ENCODE assay signal across 8 cellular contexts in the genomic region with DNA sequence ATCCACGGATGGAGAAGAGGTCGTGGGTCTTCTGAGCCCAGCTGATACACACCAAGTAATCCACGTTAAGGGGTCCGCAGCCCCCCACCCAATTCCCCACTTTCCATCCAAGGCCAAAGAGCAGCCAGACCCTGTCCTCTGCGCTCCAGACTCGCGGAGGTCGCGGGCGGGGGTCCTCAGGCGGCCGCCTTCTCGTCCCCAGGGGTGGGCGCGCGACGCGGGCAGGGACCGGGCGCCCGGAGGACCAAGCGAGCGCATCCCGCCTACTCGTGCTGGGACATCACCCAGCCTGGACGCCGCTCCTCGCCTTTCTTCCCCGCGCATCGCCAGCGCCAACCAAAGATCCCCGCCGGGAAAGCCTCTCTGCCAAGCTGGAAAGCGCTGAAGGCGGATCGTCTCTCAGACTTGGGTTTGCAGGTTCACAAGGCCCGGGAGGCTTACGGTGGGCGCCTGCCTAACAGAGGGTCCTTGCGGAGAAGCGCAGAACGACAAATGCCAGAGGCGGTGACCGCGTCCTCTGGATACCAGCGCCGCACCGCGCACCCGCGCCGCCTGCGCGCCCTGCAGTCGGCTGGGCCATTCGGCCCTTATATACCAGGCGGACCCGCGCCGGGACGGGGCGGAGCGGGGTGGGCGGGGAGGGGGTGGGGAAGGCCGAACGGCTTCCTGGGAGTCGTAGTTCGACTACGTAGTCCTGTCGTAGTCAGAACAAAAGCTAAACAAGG.
DNase-seq lines count a peak whose midpoint lies in the region; ATAC-seq and TF ChIP-seq lines count a peak whose summit lies in the region.

No MANE protein-coding gene starts in this region.

- no peak for TF ChIP-seq POLR2A in lower leg skin (IDR thresholded peaks at IDR 0.05)

- no peaks in the 10 kb centered on the region for H3K36me3 ChIP-seq in duodenal mucosa (ENCODE audit: control insufficient read depth in 1 of 2, insufficient read depth in 2 of 2, low read length in 2 of 2)

- peak overlapping the region; percentile 3 for H3K27ac ChIP-seq in duodenal mucosa (ENCODE audit: low read depth, low read length)

- in situ Hi-C loops in G401 (cut with HindIII; ENCODE audit: low sequenced_read_pairs): no loop called here

- CTCF ChIA-PET in HEK293T (lab: Yijun Ruan, JAX): interaction anchor here (1.0 to 1.4 kb wide), 3 partner anchors 11 to 35 kb away, joined by 3 to 4 read pairs (median 3); no protein-coding TSS in a partner anchor

- H3K27me3 ChIP-seq in duodenal mucosa (ENCODE audit: control insufficient read depth in 1 of 2, insufficient read depth in 2 of 2, low read length in 2 of 2): peaks cover 0 to 4% of the 10 kb centered on the region in 2 donors

- no peaks in the 10 kb centered on the region for H3K9me3 ChIP-seq in duodenal mucosa (ENCODE audit: control insufficient read depth in 1 of 2, low read length in 2 of 2)

- POLR2A ChIA-PET in HEK293T (lab: Yijun Ruan, JAX): interaction anchor here (0.6 to 2.2 kb wide), 8 partner anchors 10 to 32 kb away, joined by 3 to 15 read pairs (median 4); no protein-coding TSS in a partner anchor

- H3K4me3 ChIP-seq in duodenal mucosa (ENCODE audit: low read depth in 1 of 2, low read length in 2 of 2) (peak overlapping the region; percentile 79 to 90), lower leg skin (ENCODE audit: low read depth, poor library complexity, severe bottlenecking) (peak overlapping the region; percentile 51)

- intact Hi-C loops in lower leg skin (cut with DNase I; ENCODE audit: low total_unique reads): no loop called here

- DNase-seq in G401 (ENCODE audit: low spot score) (peak; percentile 88), HEK293T (ENCODE audit: extremely low spot score) (peak; percentile 96), NCI-H2107 (lab: John Stamatoyannopoulos, UW) (peak; percentile 65), lower leg skin (ENCODE audit: low spot score in 2 of 2) (peak; percentile 46 to 88)
- peak; percentile 67 for DNase-seq in activated CD4-positive, alpha-beta T cell treated with anti-CD3 and anti-CD28 coated beads for 48 hours
- peak; percentile 31 for DNase-seq in stimulated activated CD4-positive, alpha-beta T cell treated with anti-CD3 and anti-CD28 coated beads, Interleukin-4, amount 100 ng/mL, for 1 hour

- H3K9ac ChIP-seq in duodenal mucosa (ENCODE audit: low read depth in 1 of 2, low read length in 2 of 2): peak overlapping the region; percentile 77 to 89

- TF ChIP-seq CTCF in lower leg skin (IDR thresholded peaks at IDR 0.05): no peak

- peaks cover 22 to 27% of the 10 kb centered on the region in 2 donors for H3K4me1 ChIP-seq in duodenal mucosa (ENCODE audit: control insufficient read depth in 1 of 2, insufficient read depth in 2 of 2, low read length in 2 of 2)

- no peak for ATAC-seq in GM19455 (IDR thresholded peaks at IDR 0.05; ENCODE audit: unreplicated experiment)

- 0 to 1% methylated on average over 37 to 54 of the region's 71 CpGs for WGBS in lower leg skin, 2 donors

TF ChIP-seq in HEK293T, 16 proteins besides CTCF, POLR2A, EP300 and RAD21:
- TF ChIP-seq FOXK2 (IDR thresholded peaks at IDR 0.05): no peak
- TF ChIP-seq ARNT (IDR thresholded peaks at IDR 0.05): no peak
- no peak for TF ChIP-seq BHLHE40 (IDR thresholded peaks at IDR 0.05; ENCODE audit: borderline replicate concordance)
- no peak for TF ChIP-seq NFRKB (IDR thresholded peaks at IDR 0.05)
- TF ChIP-seq SUZ12 (IDR thresholded peaks at IDR 0.05): no peak
- no peak for TF ChIP-seq ZNF384 (IDR thresholded peaks at IDR 0.05)
- TF ChIP-seq L3MBTL2 (conservative IDR thresholded peaks at IDR 0.05): peak; percentile 24; the same call in 1 of the 2 replicates
- no peak for TF ChIP-seq LEF1 (IDR thresholded peaks at IDR 0.05; ENCODE audit: borderline replicate concordance)
- no peak for TF ChIP-seq FOXA1 (IDR thresholded peaks at IDR 0.05)
- no peak for TF ChIP-seq TARDBP (IDR thresholded peaks at IDR 0.05)
- TF ChIP-seq FOXM1 (IDR thresholded peaks at IDR 0.05; ENCODE audit: borderline replicate concordance): no peak
- peak; percentile 94 for TF ChIP-seq ELF4 (IDR thresholded peaks at IDR 0.05)
- no peak for TF ChIP-seq SP1 (IDR thresholded peaks at IDR 0.05)

Comparison
In these comparisons a context has a peak if more than half of its experiments do, and no peak if none do; other contexts are left out.
1. DNase-seq: peak in every context shown above with its lines; median percentile 96 in HEK293T; 88 in G401; 67 in activated CD4-positive, alpha-beta T cell treated with anti-CD3 and anti-CD28 coated beads for 48 hours; 67 in lower leg skin; 65 in NCI-H2107; 31 in stimulated activated CD4-positive, alpha-beta T cell treated with anti-CD3 and anti-CD28 coated beads, Interleukin-4, amount 100 ng/mL, for 1 hour.